ENCODE assay signal across 8 cellular contexts in the genomic region with DNA sequence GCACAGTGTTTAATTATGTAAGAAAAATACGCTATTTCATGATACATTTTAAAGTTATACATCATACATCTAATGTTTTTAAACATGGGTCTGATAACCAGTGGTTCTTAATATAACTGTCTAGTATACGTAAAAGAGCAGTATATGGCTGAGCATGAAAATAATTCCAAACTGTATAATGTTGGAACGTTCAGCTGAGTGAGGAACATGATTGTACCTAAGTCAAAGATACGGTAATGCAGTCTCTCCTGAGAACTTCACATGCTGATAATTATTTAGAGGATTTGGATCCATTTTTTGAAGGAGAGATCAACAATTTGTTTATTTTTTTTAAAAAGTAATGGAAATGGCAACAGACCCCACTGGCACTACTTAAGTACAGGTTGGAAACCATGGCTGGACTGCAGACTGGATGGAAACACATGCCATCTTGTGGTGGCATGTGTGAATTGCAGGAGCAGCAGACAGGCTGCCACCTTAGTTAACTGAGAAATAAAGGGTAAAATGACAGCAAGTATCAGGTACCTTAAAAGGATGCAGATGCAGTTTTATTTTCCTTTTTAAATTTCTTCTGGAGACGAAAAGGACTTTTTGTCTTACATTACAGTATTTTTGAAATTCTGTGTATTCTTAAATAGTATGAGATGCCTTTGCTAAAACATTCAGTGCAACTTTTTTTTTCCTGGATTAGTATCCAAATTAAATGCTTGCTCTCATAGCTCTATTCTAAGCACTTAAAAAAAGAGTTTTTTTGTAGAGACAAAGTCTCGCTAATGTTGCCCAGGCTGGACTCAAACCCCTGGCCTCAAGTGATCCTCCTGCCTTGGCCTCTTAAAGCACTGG.
DNase-seq lines count a peak whose midpoint lies in the region; ATAC-seq and TF ChIP-seq lines count a peak whose summit lies in the region.

No MANE protein-coding gene starts in this region.

- no peak for TF ChIP-seq POLR2A in stomach (IDR thresholded peaks at IDR 0.05)

- BruUV-seq in mammary epithelial cell (replicated peaks; lab: Mats Ljungman, UMichigan), result no TSS peak

- no peak overlapping the region for H3K9ac ChIP-seq in mammary epithelial cell (ENCODE audit: insufficient read depth, low read length)

- H3K27ac ChIP-seq in mammary epithelial cell (ENCODE audit: insufficient read depth, low read depth, low read length) (no peak overlapping the region), lung (ENCODE audit: low read depth in 1 of 2, low read length in 1 of 2) (no peak overlapping the region), stomach (no peak overlapping the region)

- DNase-seq in GM04504 (ENCODE audit: low read depth) (peak; percentile 35), SW480 (ENCODE audit: low spot score) (peak; percentile 52), mammary epithelial cell (peak; percentile 41), lung (ENCODE audit: low spot score) (no peak), stomach (peak; percentile 53), middle frontal gyrus (ENCODE audit: extremely low spot score, low spot score) (no peak)
- peak; percentile 68 for DNase-seq in Jurkat, Clone E6-1 (ENCODE audit: low read depth, low spot score)

- TF ChIP-seq EP300 in stomach (IDR thresholded peaks at IDR 0.05), result no peak

- H4K20me1 ChIP-seq in mammary epithelial cell (ENCODE audit: insufficient read depth, low read length), result no peaks in the 10 kb centered on the region

- CTCF ChIA-PET in mammary epithelial cell (lab: Charles Lee; ENCODE audit: low non-redundant PET), result no interaction called here

- H2AFZ ChIP-seq in mammary epithelial cell (ENCODE audit: low read depth, low read length), result no peak overlapping the region

- no peak overlapping the region for H3K4me3 ChIP-seq in Jurkat, Clone E6-1 (ENCODE audit: low read length)
- H3K4me3 ChIP-seq in mammary epithelial cell (replicated peaks in 1 of 3; ENCODE audit: insufficient read depth in 1 of 3, low read depth in 2 of 3, low read length in 3 of 3) (no peak overlapping the region), lung (no peak overlapping the region), stomach (no peak overlapping the region)

- in situ Hi-C loops in mammary epithelial cell (cut with MboI; ENCODE audit: low sequenced_read_pairs in 2 of 2), result loop anchor here (25.0 kb wide), 1 partner anchor 257 kb away; the partner anchor contains the start of gene HEATR1 (in 2 of the 2)

- H3K36me3 ChIP-seq in mammary epithelial cell (ENCODE audit: insufficient read depth, low read length), result no peaks in the 10 kb centered on the region
- H3K36me3 ChIP-seq in lung (ENCODE audit: control insufficient read depth in 2 of 2, insufficient read depth in 2 of 2, low read length in 2 of 2), result peaks cover 13 to 18% of the 10 kb centered on the region in 2 donors
- peaks cover 1 to 87% (median 61%) of the 10 kb centered on the region in 4 donors for H3K36me3 ChIP-seq in stomach

- intact Hi-C loops in mammary epithelial cell (cut with micrococcal nuclease), result loop anchor here (1.0 to 2.0 kb wide), 4 partner anchors 110 to 766 kb away; partner anchors contain the start of gene HEATR1
- intact Hi-C loops in stomach (cut with DNase I; ENCODE audit: low total_unique reads), result no loop called here

- no peaks in the 10 kb centered on the region for H3K79me2 ChIP-seq in mammary epithelial cell (ENCODE audit: insufficient read depth, low read length)

- H3K27me3 ChIP-seq in mammary epithelial cell (ENCODE audit: insufficient read depth, low read length), result no peaks in the 10 kb centered on the region
- H3K27me3 ChIP-seq in lung (ENCODE audit: control insufficient read depth, insufficient read depth), result no peaks in the 10 kb centered on the region
- H3K27me3 ChIP-seq in stomach, result no peaks in the 10 kb centered on the region

- dilution Hi-C loops in mammary epithelial cell (cut with HindIII; ENCODE audit: low sequenced_read_pairs), result no loop called here

- TF ChIP-seq CTCF in mammary epithelial cell (conservative IDR thresholded peaks at IDR 0.05 in 1 of 2, IDR thresholded peaks at IDR 0.05 in 1 of 2; ENCODE audit: extremely low read depth in 1 of 2, insufficient read depth in 1 of 2, low read depth in 1 of 2, low read length in 2 of 2), result peak; percentile 96 to 98
- TF ChIP-seq CTCF in lung (IDR thresholded peaks at IDR 0.05; ENCODE audit: control extremely low read depth, extremely low read depth), result peak; percentile 85
- TF ChIP-seq CTCF in stomach (IDR thresholded peaks at IDR 0.05), result peak in 6 of 7 experiments; percentile 65 to 92 (median 89)

- H3K4me1 ChIP-seq in mammary epithelial cell (ENCODE audit: insufficient read depth, low read length) (no peaks in the 10 kb centered on the region), lung (ENCODE audit: control insufficient read depth in 2 of 2, insufficient read depth in 2 of 2, low read length in 2 of 2) (peaks cover 0 to 10% of the 10 kb centered on the region in 2 donors), stomach (peaks cover 0 to 15% (median 0%) of the 10 kb centered on the region in 4 donors)

- 85% methylated on average over 6 of the region's 6 CpGs for WGBS in mammary epithelial cell (ENCODE audit: low coverage, missing lambda C conversion rate)
- 92 to 93% methylated on average over 6 of the region's 6 CpGs for WGBS in lung, 2 donors
- 88 to 92% (median 91%) methylated on average over 6 of the region's 6 CpGs for WGBS in stomach, 5 donors

- H3K9me3 ChIP-seq in mammary epithelial cell (replicated peaks; ENCODE audit: insufficient read depth, low read length), result no peaks in the 10 kb centered on the region
- H3K9me3 ChIP-seq in lung (ENCODE audit: control insufficient read depth in 2 of 2, insufficient read depth in 1 of 2, low read length in 1 of 2), result no peaks in the 10 kb centered on the region
- H3K9me3 ChIP-seq in stomach, result no peaks in the 10 kb centered on the region

- H3K4me2 ChIP-seq in mammary epithelial cell (ENCODE audit: insufficient read depth, low read depth, low read length), result no peak overlapping the region

- peak; percentile 69 for ATAC-seq in GM21526 (IDR thresholded peaks at IDR 0.05; ENCODE audit: low FRiP score, unreplicated experiment)
- ATAC-seq in lung (ENCODE audit: insufficient read depth, low FRiP score), result no peak

Comparison
In these comparisons a context has a peak if more than half of its experiments do, and no peak if none do; other contexts are left out.
1. DNase-seq: peak in GM04504 (single experiment), Jurkat, Clone E6-1 (single experiment), SW480 (single experiment), mammary epithelial cell (single experiment) and stomach (single experiment); none in lung (single experiment) and middle frontal gyrus (single experiment).
2. Peak in every context shown above with its lines, with median percentiles within 50 percentile points of each other: CTCF ChIP-seq.